In genomic region chr4:110020681-110021443, GRCh38 we compare ENCODE assay signal across 14 cellular contexts.
DNase-seq lines count a peak whose midpoint lies in the region; ATAC-seq and TF ChIP-seq lines count a peak whose summit lies in the region.
"Had no signal": no experiment of that assay in that cellular context is flagged by ENCODE, and none has a peak within 500 bp of the region (broad histone marks: within the 10 kb centered on the region; RNA-seq: fewer than 3 reads in every experiment).

No MANE protein-coding gene starts in this region.

- H3K27me3 ChIP-seq in Loucy (ENCODE audit: insufficient read depth, low read length, poor library complexity, severe bottlenecking), result no peaks in the 10 kb centered on the region
- H3K27me3 ChIP-seq: SJSA1 had no signal

- TF ChIP-seq CTCF in Loucy (conservative IDR thresholded peaks at IDR 0.05; ENCODE audit: low read length), result no peak
- no peak for TF ChIP-seq CTCF in mesothelial cell of epicardium (IDR thresholded peaks at IDR 0.05; ENCODE audit: unreplicated experiment)

- peaks cover 31% of the 10 kb centered on the region for H3K4me1 Mint-ChIP-seq in stimulated activated naive CD8-positive, alpha-beta T cell treated with anti-CD3 and anti-CD28 coated beads, Interleukin-15, amount 100 ng/mL, for 72 hours
- peaks cover 31% of the 10 kb centered on the region for H3K4me1 Mint-ChIP-seq in mesothelial cell of epicardium

- H3K9me3 Mint-ChIP-seq in stimulated activated naive CD8-positive, alpha-beta T cell treated with anti-CD3 and anti-CD28 coated beads, Interleukin-15, amount 100 ng/mL, for 72 hours, result no peaks in the 10 kb centered on the region
- peaks cover 22% of the 10 kb centered on the region for H3K9me3 Mint-ChIP-seq in mesothelial cell of epicardium

- H3K9ac ChIP-seq in Loucy (ENCODE audit: low read depth, low read length, poor library complexity, severe bottlenecking), result no peak overlapping the region

- H3K79me2 ChIP-seq in Loucy (ENCODE audit: insufficient read depth, low read length), result no peaks in the 10 kb centered on the region

- ATAC-seq in stimulated activated naive CD8-positive, alpha-beta T cell treated with anti-CD3 and anti-CD28 coated beads, Interleukin-15, Interleukin-2, amounts not matched to agents 100 U/mL and 50 U/mL, for 24 hours, result peak; percentile 81
- ATAC-seq in stimulated activated naive CD8-positive, alpha-beta T cell treated with anti-CD3 and anti-CD28 coated beads, Interleukin-15, amount 100 ng/mL, for 72 hours, result no peak
- ATAC-seq in GM18907 (IDR thresholded peaks at IDR 0.05; ENCODE audit: unreplicated experiment) (no peak), HG03135 (IDR thresholded peaks at IDR 0.05; ENCODE audit: unreplicated experiment) (no peak)
- ATAC-seq: K562 had no signal

- H3K4me2 ChIP-seq in Loucy (ENCODE audit: low read depth, low read length, poor library complexity, severe bottlenecking), result no peak overlapping the region

- no peak overlapping the region for H3K4me3 ChIP-seq in Loucy (ENCODE audit: low read length, poor library complexity, severe bottlenecking)
- H3K4me3 ChIP-seq: K562, SJSA1 had no signal

- 0 out of 2 replicates have a peak overlapping the region, but pooled peaks have one; percentile 25 for H2AFZ ChIP-seq in Loucy (ENCODE audit: low read length)

- H3F3A ChIP-seq in Loucy (ENCODE audit: low read depth), result no peaks in the 10 kb centered on the region

- no peaks in the 10 kb centered on the region for H3K36me3 ChIP-seq in Loucy (ENCODE audit: insufficient read depth, low read length)
- H3K36me3 ChIP-seq: BE2C, SJSA1 had no signal

- H3K4me1 ChIP-seq in Loucy (ENCODE audit: insufficient read depth, low read length, poor library complexity, severe bottlenecking), result no peaks in the 10 kb centered on the region
- H3K4me1 ChIP-seq: BE2C had no signal

- peaks cover 9% of the 10 kb centered on the region for H3K36me3 Mint-ChIP-seq in mesothelial cell of epicardium

- no peaks in the 10 kb centered on the region for H4K20me1 ChIP-seq in Loucy (ENCODE audit: insufficient read depth, low read length, poor library complexity, severe bottlenecking)

- DNase-seq in stimulated activated naive CD8-positive, alpha-beta T cell treated with anti-CD3 and anti-CD28 coated beads, Interleukin-15, Interleukin-2, amounts not matched to agents 100 U/mL and 50 U/mL, for 24 hours, result no peak
- DNase-seq in stimulated activated naive CD8-positive, alpha-beta T cell treated with anti-CD3 and anti-CD28 coated beads, Interleukin-15, amount 100 ng/mL, for 72 hours, result no peak
- DNase-seq in mesothelial cell of epicardium (ENCODE audit: low spot score in 2 of 2, unreplicated experiment in 2 of 2) (no peak), hepatic stellate cell (ENCODE audit: low spot score) (no peak)
- DNase-seq: BE2C; CD4-positive, alpha-beta memory T cell; NCI-H1417 treated with DMSO at 0.1 percent for 48 hours; NCI-H2029; NCI-H774 had no signal

- no peaks in the 10 kb centered on the region for H3K9me3 ChIP-seq in Loucy (ENCODE audit: insufficient read depth, low read depth, low read length)
- H3K9me3 ChIP-seq: BE2C, SJSA1 had no signal

- no peaks in the 10 kb centered on the region for H3K9me2 ChIP-seq in Loucy (replicated peaks; ENCODE audit: low read depth, low read length)

- H3K27ac Mint-ChIP-seq in stimulated activated naive CD8-positive, alpha-beta T cell treated with anti-CD3 and anti-CD28 coated beads, Interleukin-15, amount 100 ng/mL, for 72 hours, result no peak overlapping the region
- H3K27ac Mint-ChIP-seq in mesothelial cell of epicardium, result peak overlapping the region; percentile 48

- peak overlapping the region in 1 of 2 donors; percentile 16 for H3K4me3 Mint-ChIP-seq in stimulated activated naive CD8-positive, alpha-beta T cell treated with anti-CD3 and anti-CD28 coated beads, Interleukin-15, amount 100 ng/mL, for 72 hours
- no peak overlapping the region for H3K4me3 Mint-ChIP-seq in mesothelial cell of epicardium

- no peaks in the 10 kb centered on the region for H3K27me3 Mint-ChIP-seq in stimulated activated naive CD8-positive, alpha-beta T cell treated with anti-CD3 and anti-CD28 coated beads, Interleukin-15, amount 100 ng/mL, for 72 hours
- no peaks in the 10 kb centered on the region for H3K27me3 Mint-ChIP-seq in mesothelial cell of epicardium (ENCODE audit: low read depth)
